Comparison of ENCODE assay signal across 6 cellular contexts in genomic region chr17:49129359-49129950, GRCh38. TPM values are rescaled to one million over a fixed set of nuclear protein-coding genes. Genes with fewer than 3 reads are reported as not detected.
"Had no signal": no experiment of that assay in that cellular context is flagged by ENCODE, and none has a peak within 500 bp of the region (broad histone marks: within the 10 kb centered on the region; RNA-seq: fewer than 3 reads in every experiment).

No MANE protein-coding gene starts in this region.

RNA-seq across cellular contexts. Expression of gene B4GALNT2, which starts 3.1 kb away (rescaled TPM):
- total RNA-seq: left ventricle myocardium inferior, omental fat pad, pulmonary artery endothelial cell, right atrium auricular region had no signal
- polyA plus RNA-seq: neural cell, ovary had no signal
